ENCODE assay signal across 23 cellular contexts in genomic region chr9:71519098-71519497, GRCh38.
"Had no signal": no experiment of that assay in that cellular context is flagged by ENCODE, and none has a peak within 500 bp of the region (broad histone marks: within the 10 kb centered on the region; RNA-seq: fewer than 3 reads in every experiment).

No MANE protein-coding gene starts in this region.

- FAIRE-seq: astrocyte, RCC 7860 had no signal

- ATAC-seq: activated naive CD4-positive, alpha-beta T cell treated with anti-CD3 and anti-CD28 coated beads, Interleukin-2, amount 50 U/mL, for 72 hours; activated naive CD8-positive, alpha-beta T cell treated with anti-CD3 and anti-CD28 coated beads, Interleukin-2, amount 50 U/mL, for 24 hours; activated T-cell treated with anti-CD3 and anti-CD28 coated beads, Interleukin-2, amount 50 U/mL, for 4 hours; PC-3 had no signal

- DNase-seq: activated B cell treated with CpG ODN at 0.5 μM for 24 hours; activated CD4-positive, alpha-beta memory T cell treated with anti-CD3 and anti-CD28 coated beads for 36 hours; activated CD4-positive, alpha-beta T cell treated with anti-CD3 and anti-CD28 coated beads, Interleukin-2, amount 10 ng/mL, durations not matched to agents 7 days and 5 days; activated CD8-positive, alpha-beta memory T cell treated with anti-CD3 and anti-CD28 coated beads for 24 hours; activated effector memory CD4-positive, alpha-beta T cell treated with anti-CD3 and anti-CD28 coated beads, Interleukin-2, amount 50 U/mL, for 16 hours; activated naive CD4-positive, alpha-beta T cell treated with Interleukin-2 at 50 U/mL for 16 hours; activated naive CD8-positive, alpha-beta T cell treated with anti-CD3 and anti-CD28 coated beads, Interleukin-2, amount 50 U/mL, for 24 hours; activated T-cell treated with anti-CD3 and anti-CD28 coated beads, Interleukin-2, amount 50 U/mL, for 4 hours; amniotic stem cell; Karpas-422; MM.1S; NCI-H1105; NCI-H1436; NCI-H187; NCI-H2081; NCI-H510A treated with DMSO at 0.1 percent for 48 hours; NCI-H69; NK-92 treated with Interleukin-12 subunit alpha and Interleukin-12 subunit beta, amount 100 ng/mL, for 24 hours; PC-3; SHP77 had no signal
